In the genomic region with DNA sequence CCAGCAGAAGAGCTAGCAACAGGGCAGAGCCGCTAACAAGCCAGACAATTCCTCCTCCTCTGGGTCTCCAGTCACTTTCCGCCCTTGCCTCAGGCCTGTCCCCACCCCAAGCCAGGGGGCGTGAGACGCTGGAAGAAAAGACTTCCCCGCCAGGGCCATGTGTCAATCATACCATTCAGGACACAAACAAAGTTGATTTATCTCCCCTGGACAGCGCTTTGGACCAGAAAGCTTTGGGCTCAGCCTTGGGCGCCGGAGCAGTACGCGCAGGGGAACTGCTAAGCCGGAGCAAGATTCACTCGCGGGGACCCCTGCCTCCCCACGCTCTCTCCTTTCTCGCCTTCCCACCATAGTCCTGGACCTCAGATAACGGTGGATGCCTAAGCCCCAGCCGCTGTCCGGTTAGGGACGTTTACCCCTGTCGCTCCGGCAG, we compare ENCODE assay signal across 8 cellular contexts. TPM values are rescaled to one million over a fixed set of nuclear protein-coding genes. Genes with fewer than 3 reads are reported as not detected.
DNase-seq lines count a peak whose midpoint lies in the region; ATAC-seq and TF ChIP-seq lines count a peak whose summit lies in the region.

No MANE protein-coding gene starts in this region.

- H3K9me3 ChIP-seq in stomach smooth muscle (ENCODE audit: control insufficient read depth in 2 of 2, low read length in 2 of 2): peaks cover 0 to 6% of the 10 kb centered on the region in 2 donors

- no peaks in the 10 kb centered on the region for H3K36me3 ChIP-seq in stomach smooth muscle (ENCODE audit: control insufficient read depth in 2 of 2, insufficient read depth in 2 of 2, low read length in 2 of 2)

- peaks cover 0 to 2% of the 10 kb centered on the region in 2 donors for H3K27me3 ChIP-seq in stomach smooth muscle (ENCODE audit: control insufficient read depth in 1 of 2, insufficient read depth in 2 of 2, low read length in 2 of 2)

- peak overlapping the region; percentile 29 to 31 for H3K9ac ChIP-seq in stomach smooth muscle (ENCODE audit: low read length in 2 of 2)

- H3K27ac ChIP-seq in stomach smooth muscle (ENCODE audit: low read length): no peak overlapping the region

- H3K4me3 ChIP-seq in cardiac fibroblast (replicated peaks in 1 of 2; ENCODE audit: low read depth in 2 of 2, low read length in 2 of 2) (peak overlapping the region; percentile 38 to 52), stomach smooth muscle (ENCODE audit: low read length in 2 of 2) (peak overlapping the region; percentile 71 to 76)

- DNase-seq in NCI-H1417 (lab: John Stamatoyannopoulos, UW) (peak in 2 of 3 experiments; percentile 1 to 39), NCI-H1417 treated with DMSO at 0.1 percent for 48 hours (lab: John Stamatoyannopoulos, UW) (no peak), cardiac fibroblast (ENCODE audit: low read depth in 2 of 2) (no peak), left lobe of liver (ENCODE audit: low spot score) (no peak), foreskin melanocyte (no peak), Kasumi-1 (lab: John Stamatoyannopoulos, UW) (no peak)

- TF ChIP-seq CTCF in cardiac fibroblast (IDR thresholded peaks at IDR 0.05; ENCODE audit: low read depth, low read length): no peak

- H3K4me1 ChIP-seq in stomach smooth muscle (ENCODE audit: control insufficient read depth, insufficient read depth, low read length): peaks cover 16% of the 10 kb centered on the region

- ATAC-seq in left lobe of liver (peak; percentile 61), GM21737 (IDR thresholded peaks at IDR 0.05; ENCODE audit: unreplicated experiment) (no peak)

RNA-seq across cellular contexts. Expression of a gene that starts 0.5 kb away (rescaled TPM):
- total RNA-seq in left lobe of liver: 7.4 TPM

RNA-seq across cellular contexts. Expression of a gene that starts 46.7 kb away (rescaled TPM):
- not detected for total RNA-seq in left lobe of liver

Comparison
In these comparisons a context has a peak if more than half of its experiments do, and no peak if none do; other contexts are left out.
1. DNase-seq: peak in NCI-H1417 (2 of 3); none in NCI-H1417 treated with DMSO at 0.1 percent for 48 hours (single experiment), cardiac fibroblast (0 of 2), left lobe of liver (single experiment), foreskin melanocyte (single experiment) and Kasumi-1 (0 of 2).